Comparison of ENCODE assay signal across 8 cellular contexts in the genomic region with DNA sequence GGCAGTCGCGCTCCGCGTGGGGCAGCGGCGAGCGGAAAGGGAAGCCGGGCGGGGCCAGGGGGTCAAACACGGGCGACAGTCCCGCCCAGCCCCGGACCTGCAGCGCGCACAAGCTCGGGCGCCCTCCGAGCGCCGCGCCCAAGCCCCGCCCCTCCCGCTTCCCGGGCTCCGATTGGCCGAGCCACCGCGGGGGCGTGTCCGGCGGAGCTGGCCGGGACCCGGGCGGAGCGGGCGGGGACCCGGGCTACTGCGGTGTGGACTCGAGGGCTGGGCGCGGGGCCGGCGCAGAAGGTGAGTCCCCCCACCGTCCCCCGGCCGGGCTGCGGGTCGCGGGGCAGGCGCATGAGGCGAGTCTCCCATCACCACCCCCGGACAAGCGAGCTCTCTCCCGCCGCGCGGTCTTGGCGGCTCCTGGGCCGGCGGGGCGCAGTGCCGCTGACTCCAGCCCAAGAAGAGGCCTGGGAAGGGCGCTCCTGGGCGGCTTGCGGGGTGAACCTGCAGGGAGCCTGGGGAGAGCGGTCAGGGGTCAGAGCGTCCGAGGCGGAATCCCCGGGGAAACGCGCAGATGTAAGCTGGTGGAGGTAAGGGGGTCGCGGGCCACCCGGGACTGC. TPM values are rescaled to one million over a fixed set of nuclear protein-coding genes. Genes with fewer than 3 reads are reported as not detected.
DNase-seq lines count a peak whose midpoint lies in the region; ATAC-seq and TF ChIP-seq lines count a peak whose summit lies in the region.

TSS of gene PLEKHF1 (plus strand) at position 247 of the 611 bp plus-strand sequence. CDS start 8,379 bp downstream, outside the sequence.

- DNase-seq in Caki2 (ENCODE audit: low read depth) = peak; percentile 89
- DNase-seq in PC-3 = peak; percentile 77
- peak; percentile 92 for DNase-seq in activated T-cell treated with anti-CD3 and anti-CD28 coated beads, Interleukin-2, amount 50 U/mL, for 24 hours
- DNase-seq in stimulated activated CD8-positive, alpha-beta memory T cell treated with anti-CD3 and anti-CD28 coated beads, Interleukin-7, amount 100 ng/mL, for 4 hours (ENCODE audit: low read depth in 2 of 2) = peak; percentile 50 to 75

- no TSS peak for BruUV-seq in PC-3 (replicated peaks; lab: Mats Ljungman, UMichigan)

- H2AFZ ChIP-seq in PC-3 (ENCODE audit: low read length) = peak within 1 kb of the TSS; percentile 73

- H3F3A ChIP-seq in PC-3 (ENCODE audit: low read length, unreplicated experiment) = no peaks in the 10 kb centered on the region

- CTCF ChIA-PET in PC-3 (lab: Charles Lee) = interaction anchor here (0.6 to 0.9 kb wide), 2 partner anchors 55 to 59 kb away, joined by 3 to 4 read pairs; partner anchors contain the start of gene POP4

- POLR2A ChIA-PET in PC-3 (lab: Charles Lee; ENCODE audit: unreplicated experiment) = interaction anchor here (0.5 kb wide), 1 partner anchor 50 kb away, joined by 3 read pairs; no protein-coding TSS in a partner anchor

- H3K4me3 Mint-ChIP-seq in activated T-cell treated with anti-CD3 and anti-CD28 coated beads, Interleukin-2, amount 50 U/mL, for 24 hours = peak within 1 kb of the TSS; percentile 83

- peak within 1 kb of the TSS; percentile 95 for H3K27ac Mint-ChIP-seq in activated T-cell treated with anti-CD3 and anti-CD28 coated beads, Interleukin-2, amount 50 U/mL, for 24 hours

- peak within 1 kb of the TSS; percentile 80 for H3K9ac ChIP-seq in PC-3 (ENCODE audit: low read length)

- TF ChIP-seq CTCF in PC-3 (conservative IDR thresholded peaks at IDR 0.05; ENCODE audit: low read depth, low read length) = no peak

- H3K9me3 ChIP-seq in PC-3 (ENCODE audit: low read length) = no peaks in the 10 kb centered on the region
- H3K9me3 ChIP-seq in muscle layer of duodenum (ENCODE audit: control insufficient read depth in 1 of 2, low read length in 2 of 2) = no peaks in the 10 kb centered on the region

- H3K79me2 ChIP-seq in PC-3 (ENCODE audit: low read length) = peaks cover 29% of the 10 kb centered on the region

- peaks cover 4% of the 10 kb centered on the region; the same call in 1 of the 2 replicates for H4K20me1 ChIP-seq in PC-3 (ENCODE audit: low read length)

- H3K4me1 ChIP-seq in PC-3 (ENCODE audit: insufficient read depth, low read length) (peaks cover 40% of the 10 kb centered on the region), muscle layer of duodenum (ENCODE audit: control insufficient read depth in 1 of 2, insufficient read depth in 2 of 2, low read length in 2 of 2) (peaks cover 11 to 52% of the 10 kb centered on the region in 2 donors)

- peaks cover 75% of the 10 kb centered on the region for H3K4me1 Mint-ChIP-seq in activated T-cell treated with anti-CD3 and anti-CD28 coated beads, Interleukin-2, amount 50 U/mL, for 24 hours (ENCODE audit: low read depth)

- no peaks in the 10 kb centered on the region for H3K9me2 ChIP-seq in PC-3 (replicated peaks; ENCODE audit: low read length)

- peak within 1 kb of the TSS; percentile 85 for H3K4me3 ChIP-seq in PC-3 (ENCODE audit: low read length)
- peak within 1 kb of the TSS; percentile 64 to 82 for H3K4me3 ChIP-seq in muscle layer of duodenum (ENCODE audit: low read depth in 1 of 2, low read length in 2 of 2)

- H3K9me3 Mint-ChIP-seq in activated T-cell treated with anti-CD3 and anti-CD28 coated beads, Interleukin-2, amount 50 U/mL, for 24 hours = no peaks in the 10 kb centered on the region

- intact Hi-C loops in PC-3 (cut with micrococcal nuclease) = no loop called here

- ATAC-seq in GM19452 (IDR thresholded peaks at IDR 0.05; ENCODE audit: unreplicated experiment) (peak; percentile 90), HG03565 (IDR thresholded peaks at IDR 0.05; ENCODE audit: unreplicated experiment) (peak; percentile 76), PC-3 (peak; percentile 74), esophagus mucosa (peak; percentile 92)

- in situ Hi-C loops in Caki2 (cut with HindIII; ENCODE audit: low pct_unique_long_range_greater_than_20kb, low sequenced_read_pairs) = no loop called here

- H3K27me3 Mint-ChIP-seq in activated T-cell treated with anti-CD3 and anti-CD28 coated beads, Interleukin-2, amount 50 U/mL, for 24 hours = no peaks in the 10 kb centered on the region

- peaks cover 40% of the 10 kb centered on the region for H3K36me3 Mint-ChIP-seq in activated T-cell treated with anti-CD3 and anti-CD28 coated beads, Interleukin-2, amount 50 U/mL, for 24 hours (ENCODE audit: low read depth)

- peak within 1 kb of the TSS; percentile 94 for H3K4me2 ChIP-seq in PC-3 (ENCODE audit: low read length)

- no peaks in the 10 kb centered on the region for H3K36me3 ChIP-seq in PC-3 (ENCODE audit: low read depth, low read length)
- peaks cover 0 to 3% of the 10 kb centered on the region in 2 donors for H3K36me3 ChIP-seq in muscle layer of duodenum (ENCODE audit: control insufficient read depth in 1 of 2, insufficient read depth in 2 of 2, low read length in 2 of 2)

- H3K27ac ChIP-seq in PC-3 (ENCODE audit: low read length) = peak within 1 kb of the TSS; percentile 94
- peak within 1 kb of the TSS; percentile 88 for H3K27ac ChIP-seq in muscle layer of duodenum (ENCODE audit: low read length)

- H3K27me3 ChIP-seq in PC-3 (ENCODE audit: low read length) (no peaks in the 10 kb centered on the region), muscle layer of duodenum (ENCODE audit: low read depth, low read length) (no peaks in the 10 kb centered on the region)

RNA-seq across cellular contexts. Expression of gene PLEKHF1, which starts in this region (rescaled TPM):
- 27.5 and 31.4 TPM in 2 replicates for total RNA-seq in Caki2 (2014; rRNA removed; shearing (Covaris generic); ENCODE audit: low replicate concordance)
- total RNA-seq in PC-3 (2014; rRNA removed) = 15.9 and 19.7 TPM in 2 replicates
- total RNA-seq in esophagus mucosa = 4.4 TPM

Comparison
In these comparisons a context has a peak if more than half of its experiments do, and no peak if none do; other contexts are left out.
1. Peak in every context shown above with its lines: DNase-seq, ATAC-seq, H3K4me3 ChIP-seq and H3K27ac ChIP-seq.